ENCODE assay signal across 9 cellular contexts in the genomic region with DNA sequence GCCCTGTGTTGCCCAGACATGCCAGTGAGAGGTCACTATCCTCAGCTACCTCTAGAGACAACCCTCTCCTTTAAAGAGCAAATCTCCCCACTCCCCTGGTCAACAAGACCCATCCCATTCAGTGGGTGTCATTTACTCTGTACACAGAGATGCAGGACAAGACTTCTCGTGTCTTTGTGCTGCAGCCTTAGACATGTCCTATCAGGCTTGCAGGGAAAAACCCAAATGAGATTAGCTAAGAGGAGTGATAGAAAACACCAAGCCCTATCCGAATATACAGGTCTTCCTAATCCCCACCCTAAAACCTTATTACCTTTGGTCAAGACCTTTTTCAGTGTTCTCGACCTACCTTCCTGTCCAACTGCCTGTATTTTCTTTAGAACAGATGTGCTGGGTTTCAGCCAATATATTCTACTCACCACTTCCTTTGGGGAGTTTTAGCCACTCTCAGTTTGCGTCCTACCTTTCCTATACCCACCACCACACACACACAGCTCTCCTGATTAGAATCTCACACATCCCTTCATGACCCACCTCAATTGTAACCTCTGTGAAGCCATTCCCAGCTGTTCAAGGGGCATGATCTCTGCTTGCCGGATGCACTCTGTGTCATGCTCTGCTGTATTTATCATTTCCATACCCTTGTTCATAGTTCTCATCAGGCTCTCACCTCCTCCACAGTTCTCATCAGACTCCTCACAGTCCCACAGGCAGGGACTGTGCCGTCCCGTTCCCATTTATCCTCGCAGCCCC. TPM values are rescaled to one million over a fixed set of nuclear protein-coding genes. Genes with fewer than 3 reads are reported as not detected.
DNase-seq lines count a peak whose midpoint lies in the region; ATAC-seq and TF ChIP-seq lines count a peak whose summit lies in the region.
"Had no signal": no experiment of that assay in that cellular context is flagged by ENCODE, and none has a peak within 500 bp of the region (broad histone marks: within the 10 kb centered on the region; RNA-seq: fewer than 3 reads in every experiment).

No MANE protein-coding gene starts in this region.

- H2AFZ ChIP-seq in KMS-11 (ENCODE audit: low read depth), result no peak overlapping the region

- peaks cover 77% of the 10 kb centered on the region for H3K79me2 ChIP-seq in KMS-11 (ENCODE audit: insufficient read depth, low read depth)

- no peak for TF ChIP-seq POLR2A in GM18505 (IDR thresholded peaks at IDR 0.05; ENCODE audit: borderline replicate concordance, extremely low read depth, insufficient read depth, insufficient read length)
- no peak for TF ChIP-seq POLR2A in suprapubic skin (IDR thresholded peaks at IDR 0.05)

- WGBS in suprapubic skin, result 58% methylated on average over 8 of the region's 8 CpGs

- H3K4me1 ChIP-seq in KMS-11 (ENCODE audit: low read depth, poor library complexity, severe bottlenecking) (peaks cover 100% of the 10 kb centered on the region), suprapubic skin (peaks cover 40% of the 10 kb centered on the region)

- peak overlapping the region; percentile 94 for H3K27ac ChIP-seq in KMS-11
- no peak overlapping the region for H3K27ac ChIP-seq in suprapubic skin

- no peaks in the 10 kb centered on the region for H4K20me1 ChIP-seq in KMS-11 (ENCODE audit: insufficient read depth)

- no peaks in the 10 kb centered on the region for H3K9me3 ChIP-seq in suprapubic skin

- peak; percentile 78 to 82 for DNase-seq in lung microvascular endothelial cell (ENCODE audit: low read depth in 2 of 2)
- DNase-seq in kidney tubule cell (ENCODE audit: low spot score), result no peak
- DNase-seq in HPDE6-E6E7 (ENCODE audit: extremely low spot score), result no peak
- no peak for DNase-seq in inferior parietal cortex (ENCODE audit: extremely low spot score)
- DNase-seq in suprapubic skin (ENCODE audit: low spot score in 2 of 2), result no peak

- H3K27me3 ChIP-seq in KMS-11 (ENCODE audit: insufficient read depth, low read depth) (no peaks in the 10 kb centered on the region), suprapubic skin (no peaks in the 10 kb centered on the region)

- TF ChIP-seq CTCF in KMS-11 (conservative IDR thresholded peaks at IDR 0.05; ENCODE audit: low read depth, low read length) (no peak), suprapubic skin (IDR thresholded peaks at IDR 0.05) (no peak)

- TF ChIP-seq EP300 in suprapubic skin (IDR thresholded peaks at IDR 0.05), result no peak

- peak overlapping the region; percentile 90 for H3K4me2 ChIP-seq in KMS-11

- H3K36me3 ChIP-seq in KMS-11 (ENCODE audit: insufficient read depth) (no peaks in the 10 kb centered on the region; the same call in 1 of the 2 replicates), suprapubic skin (peaks cover 13% of the 10 kb centered on the region)

- peak overlapping the region; percentile 44; the same call in 1 of the 2 replicates for H3K9ac ChIP-seq in KMS-11

- ATAC-seq in GM18505 (IDR thresholded peaks at IDR 0.05; ENCODE audit: unreplicated experiment), result peak; percentile 51
- peak; percentile 71 for ATAC-seq in GM21717 (IDR thresholded peaks at IDR 0.05; ENCODE audit: unreplicated experiment)
- ATAC-seq: K562 had no signal

- no peak overlapping the region for H3K4me3 ChIP-seq in KMS-11 (IDR thresholded peaks at IDR 0.05; ENCODE audit: insufficient read depth, low read depth, low read length)
- no peak overlapping the region for H3K4me3 ChIP-seq in suprapubic skin
- H3K4me3 ChIP-seq: K562 had no signal

RNA-seq across cellular contexts. Expression of a gene that starts 39.7 kb away (rescaled TPM):
- total RNA-seq in lung microvascular endothelial cell, result 14.3 and 17.7 TPM in 2 replicates
- total RNA-seq in suprapubic skin, result 10 to 100 TPM in 1 of 4 donors, 1 to 10 TPM in 3; 6.5 to 14.1 (median 7.2) TPM

Comparison
In these comparisons a context has a peak if more than half of its experiments do, and no peak if none do; other contexts are left out.
1. DNase-seq: peak in lung microvascular endothelial cell (2 of 2); none in kidney tubule cell (single experiment), HPDE6-E6E7 (single experiment), inferior parietal cortex (single experiment) and suprapubic skin (0 of 2).